19 cellular contexts compared by ENCODE assay signal in genomic region chr2:48284624-48285212, GRCh38.
"Had no signal": no experiment of that assay in that cellular context is flagged by ENCODE, and none has a peak within 500 bp of the region (broad histone marks: within the 10 kb centered on the region; RNA-seq: fewer than 3 reads in every experiment).

No MANE protein-coding gene starts in this region.

- DNase-seq: activated B cell treated with CpG ODN at 0.5 μM for 24 hours; activated CD4-positive, alpha-beta T cell treated with anti-CD3 and anti-CD28 coated beads for 48 hours; activated CD8-positive, alpha-beta memory T cell treated with anti-CD3 and anti-CD28 coated beads, Interleukin-2, amount 50 U/mL, for 4 hours; activated CD8-positive, alpha-beta T cell treated with anti-CD3 and anti-CD28 coated beads, Interleukin-2, amount 10 ng/mL, durations not matched to agents 7 days and 5 days; activated effector memory CD4-positive, alpha-beta T cell treated with anti-CD3 and anti-CD28 coated beads, Interleukin-2, amount 50 U/mL, for 16 hours; activated T-cell treated with anti-CD3 and anti-CD28 coated beads, Interleukin-2, amount 50 U/mL, for 48 hours; amniotic stem cell; central memory CD4-positive, alpha-beta T cell; effector CD8-positive, alpha-beta T cell; foreskin melanocyte; heart left ventricle; mucosa of descending colon; naive thymus-derived CD4-positive, alpha-beta T cell; ovary; retina; stimulated activated CD4-positive, alpha-beta T cell treated with anti-CD3 and anti-CD28 coated beads, Interleukin-12 subunit alpha, Interleukin-12 subunit beta, amount 100 ng/mL, for 4 hours; uterus had no signal

- H3K4me3 Mint-ChIP-seq: activated B cell treated with CpG ODN at 0.5 μM for 24 hours; activated CD8-positive, alpha-beta T cell treated with anti-CD3 and anti-CD28 coated beads, Interleukin-2, amount 10 ng/mL, durations not matched to agents 7 days and 5 days; naive thymus-derived CD4-positive, alpha-beta T cell; stimulated activated effector memory CD8-positive, alpha-beta T cell treated with anti-CD3 and anti-CD28 coated beads, Interleukin-12 subunit alpha, Interleukin-12 subunit beta, amount 100 ng/mL, for 72 hours had no signal

- H3K27ac ChIP-seq: heart left ventricle, ovary, uterus had no signal

- H3K9me3 Mint-ChIP-seq: stimulated activated effector memory CD8-positive, alpha-beta T cell treated with anti-CD3 and anti-CD28 coated beads, Interleukin-12 subunit alpha, Interleukin-12 subunit beta, amount 100 ng/mL, for 72 hours had no signal

- H3K27me3 Mint-ChIP-seq: activated B cell treated with CpG ODN at 0.5 μM for 24 hours had no signal

- H3K4me3 ChIP-seq: heart left ventricle, mucosa of descending colon, ovary, uterus had no signal

- H3K27me3 ChIP-seq: heart left ventricle, ovary, uterus had no signal

- H3K27ac Mint-ChIP-seq: activated B cell treated with CpG ODN at 0.5 μM for 24 hours; activated CD8-positive, alpha-beta T cell treated with anti-CD3 and anti-CD28 coated beads, Interleukin-2, amount 10 ng/mL, durations not matched to agents 7 days and 5 days; activated naive CD4-positive, alpha-beta T cell treated with anti-CD3 and anti-CD28 coated beads, Interleukin-2, amount 50 U/mL, for 72 hours; naive thymus-derived CD4-positive, alpha-beta T cell; stimulated activated effector memory CD8-positive, alpha-beta T cell treated with anti-CD3 and anti-CD28 coated beads, Interleukin-12 subunit alpha, Interleukin-12 subunit beta, amount 100 ng/mL, for 72 hours had no signal

- H3K36me3 Mint-ChIP-seq: activated naive CD4-positive, alpha-beta T cell treated with anti-CD3 and anti-CD28 coated beads, Interleukin-2, amount 50 U/mL, for 72 hours; stimulated activated effector memory CD8-positive, alpha-beta T cell treated with anti-CD3 and anti-CD28 coated beads, Interleukin-12 subunit alpha, Interleukin-12 subunit beta, amount 100 ng/mL, for 72 hours had no signal

- H3K36me3 ChIP-seq: heart left ventricle, ovary, uterus had no signal
